Comparison of ENCODE assay signal across 19 cellular contexts in genomic region chrX:96389314-96390048, GRCh38.
DNase-seq lines count a peak whose midpoint lies in the region; TF ChIP-seq lines count a peak whose summit lies in the region.
"Had no signal": no experiment of that assay in that cellular context is flagged by ENCODE, and none has a peak within 500 bp of the region (broad histone marks: within the 10 kb centered on the region; RNA-seq: fewer than 3 reads in every experiment).

No MANE protein-coding gene starts in this region.

- no peaks in the 10 kb centered on the region for H3K4me1 Mint-ChIP-seq in activated naive CD4-positive, alpha-beta T cell treated with anti-CD3 and anti-CD28 coated beads for 36 hours (ENCODE audit: low read depth)
- H3K4me1 Mint-ChIP-seq: CD4-positive, CD25-positive, alpha-beta regulatory T cell had no signal

- no peak overlapping the region for H4K12ac ChIP-seq in trophoblast cell (ENCODE audit: low read depth, low read length)

- no peaks in the 10 kb centered on the region for H3K27me3 ChIP-seq in trophoblast cell (ENCODE audit: insufficient read depth, low read length)
- H3K27me3 ChIP-seq: BE2C had no signal

- no peaks in the 10 kb centered on the region for H3K9me3 ChIP-seq in trophoblast cell (ENCODE audit: insufficient read depth, low read depth, low read length)
- H3K9me3 ChIP-seq: BE2C had no signal

- H3K9ac ChIP-seq in trophoblast cell (ENCODE audit: low read length), result no peak overlapping the region

- no peaks in the 10 kb centered on the region for H3K4me1 ChIP-seq in trophoblast cell (ENCODE audit: control insufficient read depth in 1 of 2, insufficient read depth in 2 of 2, low read length in 2 of 2)
- H3K4me1 ChIP-seq: BE2C had no signal

- no peaks in the 10 kb centered on the region for H3K36me3 Mint-ChIP-seq in activated naive CD4-positive, alpha-beta T cell treated with anti-CD3 and anti-CD28 coated beads for 36 hours (ENCODE audit: low read depth)
- H3K36me3 Mint-ChIP-seq: CD4-positive, CD25-positive, alpha-beta regulatory T cell had no signal

- no peak overlapping the region for H3K18ac ChIP-seq in trophoblast cell (ENCODE audit: low read length)

- H2AK5ac ChIP-seq in trophoblast cell (ENCODE audit: low read length), result no peak overlapping the region

- no peak overlapping the region for H2BK120ac ChIP-seq in trophoblast cell (ENCODE audit: insufficient read depth, low read length, poor library complexity)

- H3K27ac ChIP-seq in trophoblast cell (ENCODE audit: low read depth, low read length), result no peak overlapping the region

- no peaks in the 10 kb centered on the region for H3K79me2 ChIP-seq in trophoblast cell (ENCODE audit: control insufficient read depth, insufficient read depth, low read length, poor library complexity)

- H3K4me2 ChIP-seq in trophoblast cell (ENCODE audit: low read length), result no peak overlapping the region

- no peak overlapping the region for H3K4me3 ChIP-seq in fibroblast of mammary gland (ENCODE audit: control insufficient read depth, low read depth, low read length)
- no peak overlapping the region for H3K4me3 ChIP-seq in trophoblast cell (ENCODE audit: low read depth, low read length)
- H3K4me3 ChIP-seq: GM12878, K562 had no signal

- no peak overlapping the region for H4K91ac ChIP-seq in trophoblast cell (ENCODE audit: low read depth, low read length)

- H2AFZ ChIP-seq in trophoblast cell (ENCODE audit: insufficient read depth, low read length, poor library complexity), result no peak overlapping the region

- peaks cover 2% of the 10 kb centered on the region for H3K27me3 Mint-ChIP-seq in activated naive CD4-positive, alpha-beta T cell treated with anti-CD3 and anti-CD28 coated beads for 36 hours (ENCODE audit: low read depth)
- H3K27me3 Mint-ChIP-seq: CD4-positive, CD25-positive, alpha-beta regulatory T cell had no signal

- H3K23ac ChIP-seq in trophoblast cell (ENCODE audit: low read length), result no peak overlapping the region

- H3K79me1 ChIP-seq in trophoblast cell (ENCODE audit: low read length), result no peaks in the 10 kb centered on the region

- DNase-seq in COLO829 (ENCODE audit: low spot score), result peak; percentile 11
- DNase-seq in astrocyte of the hippocampus (ENCODE audit: low read depth, low spot score), result peak; percentile 7
- DNase-seq in fibroblast of mammary gland (ENCODE audit: low read depth), result peak; percentile 47
- peak; percentile 8 to 63 for DNase-seq in trophoblast cell
- DNase-seq in DMS 273 (lab: John Stamatoyannopoulos, UW; ENCODE audit: unreplicated experiment), result no peak
- DNase-seq in activated naive CD4-positive, alpha-beta T cell treated with anti-CD3 and anti-CD28 coated beads for 36 hours, result no peak
- DNase-seq in NCI-H2029 treated with DMSO at 0.1 percent for 48 hours (lab: John Stamatoyannopoulos, UW), result no peak
- DNase-seq in ureter (ENCODE audit: low spot score), result no peak
- DNase-seq: BE2C; CD4-positive, CD25-positive, alpha-beta regulatory T cell; EL; GOT3; NCI-H1105 treated with DMSO at 0.1 percent for 48 hours; NCI-H1694; NCI-H510A; NCI-H748 treated with DMSO at 0.1 percent for 48 hours; SHP77 had no signal

- no peak overlapping the region for H3K14ac ChIP-seq in trophoblast cell (ENCODE audit: low read length)

- no peak overlapping the region for H2BK12ac ChIP-seq in trophoblast cell (ENCODE audit: low read length)

- intact Hi-C loops in activated naive CD4-positive, alpha-beta T cell treated with anti-CD3 and anti-CD28 coated beads for 36 hours (cut with micrococcal nuclease), result no loop called here

- CTCF ChIA-PET in activated naive CD4-positive, alpha-beta T cell treated with anti-CD3 and anti-CD28 coated beads for 36 hours (lab: Charles Lee), result no interaction called here

- H3K27ac Mint-ChIP-seq in activated naive CD4-positive, alpha-beta T cell treated with anti-CD3 and anti-CD28 coated beads for 36 hours, result no peak overlapping the region
- H3K27ac Mint-ChIP-seq: CD4-positive, CD25-positive, alpha-beta regulatory T cell had no signal

- no peak overlapping the region for H4K8ac ChIP-seq in trophoblast cell (ENCODE audit: low read depth, low read length)

- no CpG with 5 or more reads among the region's 5 CpGs for WGBS in trophoblast cell (ENCODE audit: extremely low coverage, insufficient coverage, insufficient read length)

- H3K4ac ChIP-seq in trophoblast cell (ENCODE audit: low read depth, low read length), result no peak overlapping the region

- no peak for TF ChIP-seq CTCF in fibroblast of mammary gland (conservative IDR thresholded peaks at IDR 0.05; ENCODE audit: control insufficient read depth, insufficient read depth, low read depth, low read length)

- H2BK5ac ChIP-seq in trophoblast cell (ENCODE audit: low read depth, low read length, poor library complexity), result no peak overlapping the region

- H3K9me3 Mint-ChIP-seq in activated naive CD4-positive, alpha-beta T cell treated with anti-CD3 and anti-CD28 coated beads for 36 hours, result no peaks in the 10 kb centered on the region

- no peaks in the 10 kb centered on the region for H3K36me3 ChIP-seq in trophoblast cell (ENCODE audit: control insufficient read depth in 1 of 2, insufficient read depth in 2 of 2, low read length in 2 of 2)
- H3K36me3 ChIP-seq: BE2C had no signal

- no peak overlapping the region for H3K4me3 Mint-ChIP-seq in activated naive CD4-positive, alpha-beta T cell treated with anti-CD3 and anti-CD28 coated beads for 36 hours
- H3K4me3 Mint-ChIP-seq: CD4-positive, CD25-positive, alpha-beta regulatory T cell had no signal

Comparison
In these comparisons a context has a peak if more than half of its experiments do, and no peak if none do; other contexts are left out.
1. DNase-seq: peak in COLO829 (single experiment), astrocyte of the hippocampus (single experiment), fibroblast of mammary gland (single experiment) and trophoblast cell (2 of 2); none in DMS 273 (single experiment), activated naive CD4-positive, alpha-beta T cell treated with anti-CD3 and anti-CD28 coated beads for 36 hours (single experiment), NCI-H2029 treated with DMSO at 0.1 percent for 48 hours (single experiment) and ureter (single experiment).